Comparison of ENCODE assay signal across 1 cellular context in the genomic region with DNA sequence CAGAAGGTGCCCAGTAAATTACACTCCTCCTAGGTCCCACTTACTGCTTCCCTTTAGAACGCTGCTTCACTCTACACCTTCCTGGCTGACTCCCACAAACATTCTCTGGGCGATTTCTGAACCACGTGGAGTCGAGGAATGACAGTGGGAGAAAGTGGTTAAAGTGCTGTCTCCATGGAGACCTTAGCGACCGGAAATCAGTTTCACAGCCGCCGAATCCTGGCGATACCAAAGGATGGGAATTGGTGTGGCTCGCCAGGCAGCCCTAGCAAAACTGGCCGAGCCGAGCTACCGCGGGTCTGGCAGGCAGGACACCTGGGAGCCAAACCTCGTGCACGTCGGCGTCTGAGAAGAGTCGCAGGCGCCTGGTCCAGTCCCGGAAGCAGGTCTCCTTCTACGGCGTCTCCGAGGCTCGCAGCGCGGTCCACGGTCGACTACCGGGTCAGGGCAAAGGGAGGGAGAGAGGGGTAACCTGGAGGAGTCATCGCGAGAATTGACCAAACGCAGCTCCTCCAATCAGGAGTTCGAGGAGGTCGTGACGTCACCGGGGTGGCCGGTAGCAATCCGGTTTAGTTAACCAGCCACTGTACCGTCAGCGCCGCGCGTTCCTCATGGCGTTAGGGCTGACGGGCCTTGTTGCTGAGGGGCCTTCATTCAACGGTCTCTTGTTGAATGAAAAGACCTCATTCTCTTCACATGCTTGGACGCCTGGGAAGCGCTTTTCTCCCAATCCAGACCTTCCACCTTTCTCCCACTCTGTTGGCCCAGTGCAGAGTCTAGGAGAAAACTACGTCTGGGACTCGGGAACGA.
A peak's percentile ranks its signal among the peaks of the same experiment; 100 is the strongest.
TF ChIP-seq lines count a peak whose summit lies in the region.

TSS of gene THADA (minus strand) at position 436 of the 810 bp plus-strand sequence. CDS start 3,646 bp downstream, outside the sequence.

TF ChIP-seq in GM12878, 131 proteins besides CTCF, POLR2A, EP300 and RAD21 (continued from another document and continues in another):
- TF ChIP-seq, protein P1, sequence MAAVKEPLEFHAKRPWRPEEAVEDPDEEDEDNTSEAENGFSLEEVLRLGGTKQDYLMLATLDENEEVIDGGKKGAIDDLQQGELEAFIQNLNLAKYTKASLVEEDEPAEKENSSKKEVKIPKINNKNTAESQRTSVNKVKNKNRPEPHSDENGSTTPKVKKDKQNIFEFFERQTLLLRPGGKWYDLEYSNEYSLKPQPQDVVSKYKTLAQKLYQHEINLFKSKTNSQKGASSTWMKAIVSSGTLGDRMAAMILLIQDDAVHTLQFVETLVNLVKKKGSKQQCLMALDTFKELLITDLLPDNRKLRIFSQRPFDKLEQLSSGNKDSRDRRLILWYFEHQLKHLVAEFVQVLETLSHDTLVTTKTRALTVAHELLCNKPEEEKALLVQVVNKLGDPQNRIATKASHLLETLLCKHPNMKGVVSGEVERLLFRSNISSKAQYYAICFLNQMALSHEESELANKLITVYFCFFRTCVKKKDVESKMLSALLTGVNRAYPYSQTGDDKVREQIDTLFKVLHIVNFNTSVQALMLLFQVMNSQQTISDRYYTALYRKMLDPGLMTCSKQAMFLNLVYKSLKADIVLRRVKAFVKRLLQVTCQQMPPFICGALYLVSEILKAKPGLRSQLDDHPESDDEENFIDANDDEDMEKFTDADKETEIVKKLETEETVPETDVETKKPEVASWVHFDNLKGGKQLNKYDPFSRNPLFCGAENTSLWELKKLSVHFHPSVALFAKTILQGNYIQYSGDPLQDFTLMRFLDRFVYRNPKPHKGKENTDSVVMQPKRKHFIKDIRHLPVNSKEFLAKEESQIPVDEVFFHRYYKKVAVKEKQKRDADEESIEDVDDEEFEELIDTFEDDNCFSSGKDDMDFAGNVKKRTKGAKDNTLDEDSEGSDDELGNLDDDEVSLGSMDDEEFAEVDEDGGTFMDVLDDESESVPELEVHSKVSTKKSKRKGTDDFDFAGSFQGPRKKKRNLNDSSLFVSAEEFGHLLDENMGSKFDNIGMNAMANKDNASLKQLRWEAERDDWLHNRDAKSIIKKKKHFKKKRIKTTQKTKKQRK (IDR thresholded peaks at IDR 0.05; ENCODE audit: low read depth, low read length) = 0 out of 2 replicates have a peak, but pooled peaks have one; percentile 13
- peak; percentile 50; the same call in 1 of the 2 replicates for TF ChIP-seq NR2F1 (conservative IDR thresholded peaks at IDR 0.05)
- no peak for TF ChIP-seq ZNF24 (IDR thresholded peaks at IDR 0.05)
- TF ChIP-seq ZNF217 (IDR thresholded peaks at IDR 0.05) = no peak
- TF ChIP-seq FOXM1 (IDR thresholded peaks at IDR 0.05; ENCODE audit: low read depth, low read length) = no peak
- TF ChIP-seq NFYA (IDR thresholded peaks at IDR 0.05; ENCODE audit: borderline replicate concordance, low read depth, low read length) = no peak; the same call in 1 of the 2 replicates
- no peak for TF ChIP-seq RELA (IDR thresholded peaks at IDR 0.05; ENCODE audit: borderline replicate concordance, partially characterized antibody)
- peak; percentile 85 for TF ChIP-seq YY1 (IDR thresholded peaks at IDR 0.05; ENCODE audit: low read depth, low read length)
- TF ChIP-seq TCF3 (IDR thresholded peaks at IDR 0.05; ENCODE audit: borderline replicate concordance, insufficient read depth, low read depth, low read length) = peak; percentile 7; the same call in 1 of the 2 replicates
- no peak for TF ChIP-seq RBBP5 (conservative IDR thresholded peaks at IDR 0.05)
- TF ChIP-seq KLF5 (IDR thresholded peaks at IDR 0.05; ENCODE audit: partially characterized antibody) = peak; percentile 51
- no peak for TF ChIP-seq ZNF384 (IDR thresholded peaks at IDR 0.05; ENCODE audit: borderline replicate concordance, low read depth, low read length)
- no peak for TF ChIP-seq WRNIP1 (IDR thresholded peaks at IDR 0.05; ENCODE audit: borderline replicate concordance, low read depth, low read length)
- no peak for TF ChIP-seq SMC3 (IDR thresholded peaks at IDR 0.05; ENCODE audit: borderline replicate concordance, low read length)
- no peak for TF ChIP-seq YBX1 (IDR thresholded peaks at IDR 0.05)
- TF ChIP-seq PML (IDR thresholded peaks at IDR 0.05; ENCODE audit: low read length) = peak; percentile 97
- peak in 1 of 2 experiments; percentile 46; a peak in 1 of 4 replicates for TF ChIP-seq BHLHE40 (IDR thresholded peaks at IDR 0.05; ENCODE audit: borderline replicate concordance in 1 of 2, low read depth in 2 of 2, low read length in 1 of 2)
- TF ChIP-seq, protein P2, sequence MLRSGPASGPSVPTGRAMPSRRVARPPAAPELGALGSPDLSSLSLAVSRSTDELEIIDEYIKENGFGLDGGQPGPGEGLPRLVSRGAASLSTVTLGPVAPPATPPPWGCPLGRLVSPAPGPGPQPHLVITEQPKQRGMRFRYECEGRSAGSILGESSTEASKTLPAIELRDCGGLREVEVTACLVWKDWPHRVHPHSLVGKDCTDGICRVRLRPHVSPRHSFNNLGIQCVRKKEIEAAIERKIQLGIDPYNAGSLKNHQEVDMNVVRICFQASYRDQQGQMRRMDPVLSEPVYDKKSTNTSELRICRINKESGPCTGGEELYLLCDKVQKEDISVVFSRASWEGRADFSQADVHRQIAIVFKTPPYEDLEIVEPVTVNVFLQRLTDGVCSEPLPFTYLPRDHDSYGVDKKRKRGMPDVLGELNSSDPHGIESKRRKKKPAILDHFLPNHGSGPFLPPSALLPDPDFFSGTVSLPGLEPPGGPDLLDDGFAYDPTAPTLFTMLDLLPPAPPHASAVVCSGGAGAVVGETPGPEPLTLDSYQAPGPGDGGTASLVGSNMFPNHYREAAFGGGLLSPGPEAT (IDR thresholded peaks at IDR 0.05; ENCODE audit: low read depth) = peak; percentile 79
- peak; percentile 66; the same call in 1 of the 2 replicates for TF ChIP-seq ZNF207 (IDR thresholded peaks at IDR 0.05; ENCODE audit: borderline replicate concordance)
- TF ChIP-seq NRF1 (conservative IDR thresholded peaks at IDR 0.05; ENCODE audit: low read depth, low read length) = no peak
- peak; percentile 81 for TF ChIP-seq BRCA1 (IDR thresholded peaks at IDR 0.05; ENCODE audit: low read depth, low read length)
- TF ChIP-seq JUNB (IDR thresholded peaks at IDR 0.05) = peak; percentile 17; the same call in 1 of the 2 replicates
- peak; percentile 89 for TF ChIP-seq POU2F2 (IDR thresholded peaks at IDR 0.05; ENCODE audit: borderline replicate concordance, low read depth, low read length)
- TF ChIP-seq CHD2 (IDR thresholded peaks at IDR 0.05; ENCODE audit: borderline replicate concordance, low read depth, low read length) = peak; percentile 99
- no peak for TF ChIP-seq ZBTB4 (CRISPR knock-in tag; IDR thresholded peaks at IDR 0.05)
- TF ChIP-seq JUND (IDR thresholded peaks at IDR 0.05; ENCODE audit: low read depth, low read length) = peak; percentile 52; the same call in 1 of the 2 replicates
- TF ChIP-seq PAX5 (IDR thresholded peaks at IDR 0.05; ENCODE audit: borderline replicate concordance, low read depth, low read length) = peak; percentile 11; the same call in 1 of the 2 replicates
- TF ChIP-seq SKIL (IDR thresholded peaks at IDR 0.05; ENCODE audit: low read depth, poor library complexity, severe bottlenecking) = peak; percentile 42
- TF ChIP-seq MTA2 (IDR thresholded peaks at IDR 0.05; ENCODE audit: low read depth) = peak; percentile 76; the same call in 1 of the 2 replicates
- TF ChIP-seq, protein P3, sequence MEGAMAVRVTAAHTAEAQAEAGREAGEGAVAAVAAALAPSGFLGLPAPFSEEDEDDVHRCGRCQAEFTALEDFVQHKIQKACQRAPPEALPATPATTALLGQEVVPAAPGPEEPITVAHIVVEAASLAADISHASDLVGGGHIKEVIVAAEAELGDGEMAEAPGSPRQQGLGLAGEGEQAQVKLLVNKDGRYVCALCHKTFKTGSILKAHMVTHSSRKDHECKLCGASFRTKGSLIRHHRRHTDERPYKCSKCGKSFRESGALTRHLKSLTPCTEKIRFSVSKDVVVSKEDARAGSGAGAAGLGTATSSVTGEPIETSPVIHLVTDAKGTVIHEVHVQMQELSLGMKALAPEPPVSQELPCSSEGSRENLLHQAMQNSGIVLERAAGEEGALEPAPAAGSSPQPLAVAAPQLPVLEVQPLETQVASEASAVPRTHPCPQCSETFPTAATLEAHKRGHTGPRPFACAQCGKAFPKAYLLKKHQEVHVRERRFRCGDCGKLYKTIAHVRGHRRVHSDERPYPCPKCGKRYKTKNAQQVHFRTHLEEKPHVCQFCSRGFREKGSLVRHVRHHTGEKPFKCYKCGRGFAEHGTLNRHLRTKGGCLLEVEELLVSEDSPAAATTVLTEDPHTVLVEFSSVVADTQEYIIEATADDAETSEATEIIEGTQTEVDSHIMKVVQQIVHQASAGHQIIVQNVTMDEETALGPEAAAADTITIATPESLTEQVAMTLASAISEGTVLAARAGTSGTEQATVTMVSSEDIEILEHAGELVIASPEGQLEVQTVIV (IDR thresholded peaks at IDR 0.05; ENCODE audit: borderline replicate concordance, partially characterized antibody) = peak; percentile 74
- TF ChIP-seq HDAC6 (IDR thresholded peaks at IDR 0.05; ENCODE audit: unreplicated experiment) = peak; percentile 40
- TF ChIP-seq ZBED1 (IDR thresholded peaks at IDR 0.05; ENCODE audit: borderline replicate concordance) = no peak
- no peak for TF ChIP-seq NFIC (IDR thresholded peaks at IDR 0.05; ENCODE audit: low read depth, low read length)
- peak; percentile 48; the same call in 1 of the 2 replicates for TF ChIP-seq GATAD2B (conservative IDR thresholded peaks at IDR 0.05; ENCODE audit: low read depth)
- TF ChIP-seq SPI1 (IDR thresholded peaks at IDR 0.05; ENCODE audit: borderline replicate concordance, insufficient read depth, low read depth, low read length) = no peak
- peak; percentile 95 for TF ChIP-seq CREB1 (IDR thresholded peaks at IDR 0.05; ENCODE audit: low read depth)
- TF ChIP-seq ESRRA (IDR thresholded peaks at IDR 0.05; ENCODE audit: low read length) = no peak
- TF ChIP-seq CHD1 (IDR thresholded peaks at IDR 0.05; ENCODE audit: low read depth, low read length) = no peak
- TF ChIP-seq BCLAF1 (IDR thresholded peaks at IDR 0.05) = no peak
